ENCODE assay signal across 16 cellular contexts in genomic region chr11:61769946-61770683, GRCh38. TPM values are rescaled to one million over a fixed set of nuclear protein-coding genes. Genes with fewer than 3 reads are reported as not detected.
DNase-seq lines count a peak whose midpoint lies in the region; ATAC-seq and TF ChIP-seq lines count a peak whose summit lies in the region.
"Had no signal": no experiment of that assay in that cellular context is flagged by ENCODE, and none has a peak within 500 bp of the region (broad histone marks: within the 10 kb centered on the region; RNA-seq: fewer than 3 reads in every experiment).

No MANE protein-coding gene starts in this region.

- no peak overlapping the region for H3K23ac ChIP-seq in neuronal stem cell (ENCODE audit: low read depth, low read length, poor library complexity)

- no peak overlapping the region for H2BK120ac ChIP-seq in neuronal stem cell (ENCODE audit: low read depth, low read length)

- H4K8ac ChIP-seq in neuronal stem cell (ENCODE audit: low read depth, low read length), result no peak overlapping the region

- no peak overlapping the region for H3K4me3 ChIP-seq in cardiac muscle cell
- H3K4me3 ChIP-seq in endodermal cell (ENCODE audit: low read length), result no peak overlapping the region
- no peak overlapping the region for H3K4me3 ChIP-seq in neuronal stem cell (ENCODE audit: low read length in 2 of 2)
- no peak overlapping the region for H3K4me3 ChIP-seq in uterus
- H3K4me3 ChIP-seq: HAP-1 had no signal

- 94 to 100% methylated on average over 1 to 15 of the region's 20 CpGs for WGBS in endodermal cell (ENCODE audit: insufficient coverage in 1 of 2, insufficient read length in 1 of 2), 2 experiments
- no CpG with 5 or more reads among the region's 20 CpGs for WGBS in neuronal stem cell (ENCODE audit: extremely low coverage in 2 of 2, insufficient read length in 2 of 2, insufficient replicate concordance in 1 of 2), 2 donors

- no peak for TF ChIP-seq CTCF in cardiac muscle cell (IDR thresholded peaks at IDR 0.05; ENCODE audit: low read depth, low read length)
- no peak for TF ChIP-seq CTCF in endodermal cell (conservative IDR thresholded peaks at IDR 0.05)
- no peak for TF ChIP-seq CTCF in uterus (IDR thresholded peaks at IDR 0.05)

- H3K9ac ChIP-seq in endodermal cell (ENCODE audit: extremely low read depth, low read length, poor library complexity, severe bottlenecking) (no peak overlapping the region), neuronal stem cell (ENCODE audit: low read depth, low read length, poor library complexity) (peak overlapping the region; percentile 60)

- peak overlapping the region; percentile 97 for H2AK5ac ChIP-seq in neuronal stem cell (ENCODE audit: low read depth, low read length)

- intact Hi-C loops in cardiac septum (cut with DNase I), result no loop called here
- intact Hi-C loops in uterus (cut with DNase I; ENCODE audit: low total_unique reads), result no loop called here

- H3K9me3 Mint-ChIP-seq in endodermal cell, result no peaks in the 10 kb centered on the region
- H3K9me3 Mint-ChIP-seq in activated naive CD4-positive, alpha-beta T cell treated with anti-CD3 and anti-CD28 coated beads, Interleukin-2, amount 50 U/mL, for 72 hours, result no peaks in the 10 kb centered on the region
- H3K9me3 Mint-ChIP-seq: CD4-positive, alpha-beta T cell had no signal

- DNase-seq in cardiac muscle cell (ENCODE audit: low read depth in 1 of 2, low spot score in 1 of 2) (no peak), cardiac septum (ENCODE audit: low spot score) (no peak), endodermal cell (no peak), neuronal stem cell (ENCODE audit: low spot score) (no peak), uterus (no peak), NCI-H510A (lab: John Stamatoyannopoulos, UW) (no peak)
- DNase-seq in effector CD8-positive, alpha-beta T cell (lab: John Stamatoyannopoulos, UW), result no peak
- DNase-seq in activated naive CD4-positive, alpha-beta T cell treated with anti-CD3 and anti-CD28 coated beads, Interleukin-2, amount 50 U/mL, for 72 hours (ENCODE audit: low spot score in 2 of 2), result no peak
- DNase-seq: BE2C; CD4-positive, alpha-beta T cell; NCI-H187 treated with DMSO at 0.1 percent for 48 hours; NCI-H69; PC-3 had no signal

- H2BK15ac ChIP-seq in neuronal stem cell (ENCODE audit: low read length), result peak overlapping the region; percentile 98

- no peak overlapping the region for H3K4me3 Mint-ChIP-seq in endodermal cell
- H3K4me3 Mint-ChIP-seq: CD4-positive, alpha-beta T cell had no signal

- H3K4ac ChIP-seq in neuronal stem cell (ENCODE audit: low read length), result no peak overlapping the region

- H3K27ac ChIP-seq in cardiac muscle cell (peak overlapping the region; percentile 94), endodermal cell (ENCODE audit: low read depth, low read length) (no peak overlapping the region), neuronal stem cell (replicated peaks; ENCODE audit: low read length) (peak overlapping the region; percentile 22), uterus (peak overlapping the region; percentile 71)
- H3K27ac ChIP-seq: 22Rv1 had no signal

- H3K27me3 Mint-ChIP-seq in endodermal cell (ENCODE audit: insufficient read depth), result no peaks in the 10 kb centered on the region
- H3K27me3 Mint-ChIP-seq: CD4-positive, alpha-beta T cell had no signal

- no peak overlapping the region for H3K14ac ChIP-seq in neuronal stem cell (ENCODE audit: low read length)

- no peak for TF ChIP-seq POLR2A in uterus (IDR thresholded peaks at IDR 0.05)

- no peak overlapping the region for H2BK5ac ChIP-seq in neuronal stem cell (ENCODE audit: low read length)

- H4K91ac ChIP-seq in neuronal stem cell (ENCODE audit: low read depth, low read length, poor library complexity), result no peak overlapping the region

- H3K18ac ChIP-seq in neuronal stem cell (ENCODE audit: low read length), result peak overlapping the region; percentile 93

- H3K27ac Mint-ChIP-seq in endodermal cell, result peak overlapping the region; percentile 44
- H3K27ac Mint-ChIP-seq in activated naive CD4-positive, alpha-beta T cell treated with anti-CD3 and anti-CD28 coated beads, Interleukin-2, amount 50 U/mL, for 72 hours, result no peak overlapping the region
- H3K27ac Mint-ChIP-seq: CD4-positive, alpha-beta T cell had no signal

- no peak overlapping the region for H3K4me2 ChIP-seq in neuronal stem cell (ENCODE audit: insufficient read depth, low read length, poor library complexity, severe bottlenecking)

- H3K27me3 ChIP-seq in cardiac muscle cell (no peaks in the 10 kb centered on the region), endodermal cell (ENCODE audit: control insufficient read depth, insufficient read depth, low read length, poor library complexity, severe bottlenecking) (no peaks in the 10 kb centered on the region), neuronal stem cell (ENCODE audit: control insufficient read depth in 3 of 3, insufficient read depth in 3 of 3, low read depth in 1 of 3, low read length in 3 of 3) (no peaks in the 10 kb centered on the region), uterus (no peaks in the 10 kb centered on the region)
- H3K27me3 ChIP-seq: BE2C had no signal

- H3K9me3 ChIP-seq in cardiac muscle cell (ENCODE audit: low read depth) (no peaks in the 10 kb centered on the region), endodermal cell (ENCODE audit: control insufficient read depth, low read length) (no peaks in the 10 kb centered on the region), neuronal stem cell (replicated peaks in 1 of 2; ENCODE audit: control insufficient read depth in 2 of 2, insufficient read depth in 1 of 2, low read depth in 1 of 2, low read length in 2 of 2) (no peaks in the 10 kb centered on the region), uterus (no peaks in the 10 kb centered on the region)
- H3K9me3 ChIP-seq: BE2C, HAP-1 had no signal

- H2BK12ac ChIP-seq in neuronal stem cell (ENCODE audit: low read length), result peak overlapping the region; percentile 90

- H3K4me1 ChIP-seq in cardiac muscle cell (ENCODE audit: low read depth) (peaks cover 48% of the 10 kb centered on the region), endodermal cell (ENCODE audit: control insufficient read depth, insufficient read depth, low read length) (no peaks in the 10 kb centered on the region), neuronal stem cell (ENCODE audit: control insufficient read depth in 2 of 2, insufficient read depth in 1 of 2, low read depth in 1 of 2, low read length in 2 of 2) (peaks cover 33 to 34% of the 10 kb centered on the region in 2 donors), uterus (peaks cover 0 to 4% of the 10 kb centered on the region in 2 donors)
- H3K4me1 ChIP-seq: HAP-1 had no signal

- no peak for ATAC-seq in activated naive CD4-positive, alpha-beta T cell treated with anti-CD3 and anti-CD28 coated beads, Interleukin-2, amount 50 U/mL, for 72 hours
- ATAC-seq: PC-3 had no signal

- no peaks in the 10 kb centered on the region for H3K36me3 ChIP-seq in cardiac muscle cell
- no peaks in the 10 kb centered on the region for H3K36me3 ChIP-seq in endodermal cell (ENCODE audit: control insufficient read depth, insufficient read depth, low read length)
- no peaks in the 10 kb centered on the region for H3K36me3 ChIP-seq in neuronal stem cell (replicated peaks in 1 of 2; ENCODE audit: control insufficient read depth in 2 of 2, insufficient read depth in 2 of 2, low read length in 2 of 2)
- H3K36me3 ChIP-seq in uterus, result no peaks in the 10 kb centered on the region
- H3K36me3 ChIP-seq: BE2C, HAP-1 had no signal

- H3K36me3 Mint-ChIP-seq in endodermal cell (ENCODE audit: low read depth), result no peaks in the 10 kb centered on the region
- no peaks in the 10 kb centered on the region for H3K36me3 Mint-ChIP-seq in activated naive CD4-positive, alpha-beta T cell treated with anti-CD3 and anti-CD28 coated beads, Interleukin-2, amount 50 U/mL, for 72 hours

- no peak overlapping the region for H2AFZ ChIP-seq in neuronal stem cell (ENCODE audit: low read length)

- H3K4me1 Mint-ChIP-seq in endodermal cell, result peaks cover 7% of the 10 kb centered on the region

- H3K79me1 ChIP-seq in neuronal stem cell (ENCODE audit: low read depth, low read length), result peaks cover 3% of the 10 kb centered on the region

RNA-seq across cellular contexts. Expression of gene MYRF, which starts 17.7 kb away (rescaled TPM):
- total RNA-seq in cardiac muscle cell (48.0 and 56.9 TPM in 2 replicates), cardiac septum (0.27 TPM), endodermal cell (10 to 100 TPM; 30.3 to 61.7 TPM), uterus (100 to 1,000 TPM in 1 of 4 donors, 10 to 100 TPM in 2, 1 to 10 TPM in 1; 6.4 to 106 (median 12.7) TPM)
- polyA plus RNA-seq in cardiac muscle cell, result 29.3 and 41.2 TPM in 2 replicates
- polyA plus RNA-seq in endodermal cell (2013, experiment 1 of 2), result 16.6 TPM
- polyA plus RNA-seq in endodermal cell (2013, experiment 2 of 2), result 14.9 TPM
- polyA plus RNA-seq in neuronal stem cell (2013, experiment 1 of 2), result 5.7 TPM
- polyA plus RNA-seq in neuronal stem cell (2013, experiment 2 of 2), result 6.0 TPM
- total RNA-seq in activated naive CD4-positive, alpha-beta T cell treated with anti-CD3 and anti-CD28 coated beads, Interleukin-2, amount 50 U/mL, for 72 hours, result 1 to 10 TPM in 1 of 2 donors, under 1 TPM in 1; 0.93 to 1.6 TPM

RNA-seq across cellular contexts. Expression of gene TMEM258, which starts 22.3 kb away (rescaled TPM):
- total RNA-seq in cardiac muscle cell, result 29.3 and 35.3 TPM in 2 replicates
- 241 and 255 TPM in 2 replicates for polyA plus RNA-seq in cardiac muscle cell
- total RNA-seq in cardiac septum, result 97.1 TPM
- total RNA-seq in endodermal cell, result 100 to 1,000 TPM; 174 to 180 TPM
- polyA plus RNA-seq in endodermal cell (2013, experiment 1 of 2), result 351 TPM
- 284 TPM for polyA plus RNA-seq in endodermal cell (2013, experiment 2 of 2)
- 258 TPM for polyA plus RNA-seq in neuronal stem cell (2013, experiment 1 of 2)
- polyA plus RNA-seq in neuronal stem cell (2013, experiment 2 of 2), result 242 TPM
- total RNA-seq in uterus, result 10 to 100 TPM; 14.6 to 96.9 (median 38.7) TPM
- total RNA-seq in activated naive CD4-positive, alpha-beta T cell treated with anti-CD3 and anti-CD28 coated beads, Interleukin-2, amount 50 U/mL, for 72 hours, result 100 to 1,000 TPM; 145 to 153 TPM

RNA-seq across cellular contexts. Expression of gene FEN1, which starts 22.6 kb away (rescaled TPM):
- total RNA-seq in cardiac muscle cell (13.5 and 30.7 TPM in 2 replicates), cardiac septum (5.8 TPM), endodermal cell (10 to 100 TPM; 66.7 to 81.8 TPM), uterus (10 to 100 TPM in 1 of 4 donors, 1 to 10 TPM in 2, under 1 TPM in 1; 0.77 to 19.4 (median 6.8) TPM)
- 13.2 and 39.2 TPM in 2 replicates for polyA plus RNA-seq in cardiac muscle cell
- 52.7 TPM for polyA plus RNA-seq in endodermal cell (2013, experiment 1 of 2)
- polyA plus RNA-seq in endodermal cell (2013, experiment 2 of 2), result 49.1 TPM
- polyA plus RNA-seq in neuronal stem cell (2013, experiment 1 of 2), result 30.6 TPM
- 31.0 TPM for polyA plus RNA-seq in neuronal stem cell (2013, experiment 2 of 2)
- total RNA-seq in activated naive CD4-positive, alpha-beta T cell treated with anti-CD3 and anti-CD28 coated beads, Interleukin-2, amount 50 U/mL, for 72 hours, result 100 to 1,000 TPM in 1 of 2 donors, 10 to 100 TPM in 1; 80.5 to 104 TPM

RNA-seq across cellular contexts. Expression of gene FADS1, which starts 46.7 kb away (rescaled TPM):
- 114 and 164 TPM in 2 replicates for total RNA-seq in cardiac muscle cell
- polyA plus RNA-seq in cardiac muscle cell, result 183 and 249 TPM in 2 replicates
- 34.0 TPM for total RNA-seq in cardiac septum
- total RNA-seq in endodermal cell, result 100 to 1,000 TPM; 127 to 138 TPM
- 197 TPM for polyA plus RNA-seq in endodermal cell (2013, experiment 1 of 2)
- 191 TPM for polyA plus RNA-seq in endodermal cell (2013, experiment 2 of 2)
- 171 TPM for polyA plus RNA-seq in neuronal stem cell (2013, experiment 1 of 2)
- 174 TPM for polyA plus RNA-seq in neuronal stem cell (2013, experiment 2 of 2)
- 10 to 100 TPM; 23.8 to 57.1 (median 38.3) TPM for total RNA-seq in uterus
- 10 to 100 TPM; 16.1 to 28.9 TPM for total RNA-seq in activated naive CD4-positive, alpha-beta T cell treated with anti-CD3 and anti-CD28 coated beads, Interleukin-2, amount 50 U/mL, for 72 hours

RNA-seq across cellular contexts. Expression of gene FADS2, which starts 58.0 kb away (rescaled TPM):
- total RNA-seq in cardiac muscle cell (103 and 239 TPM in 2 replicates), cardiac septum (25.8 TPM), endodermal cell (100 to 1,000 TPM; 344 to 381 TPM), uterus (100 to 1,000 TPM in 2 of 4 donors, 10 to 100 TPM in 2; 13.5 to 117 (median 84.9) TPM)
- 129 and 262 TPM in 2 replicates for polyA plus RNA-seq in cardiac muscle cell
- 632 TPM for polyA plus RNA-seq in endodermal cell (2013, experiment 1 of 2)
- 646 TPM for polyA plus RNA-seq in endodermal cell (2013, experiment 2 of 2)
- 515 TPM for polyA plus RNA-seq in neuronal stem cell (2013, experiment 1 of 2)
- 508 TPM for polyA plus RNA-seq in neuronal stem cell (2013, experiment 2 of 2)
- total RNA-seq in activated naive CD4-positive, alpha-beta T cell treated with anti-CD3 and anti-CD28 coated beads, Interleukin-2, amount 50 U/mL, for 72 hours, result 10 to 100 TPM; 42.6 to 55.1 TPM
- total RNA-seq: HT-29 had no signal
